In the genomic region with DNA sequence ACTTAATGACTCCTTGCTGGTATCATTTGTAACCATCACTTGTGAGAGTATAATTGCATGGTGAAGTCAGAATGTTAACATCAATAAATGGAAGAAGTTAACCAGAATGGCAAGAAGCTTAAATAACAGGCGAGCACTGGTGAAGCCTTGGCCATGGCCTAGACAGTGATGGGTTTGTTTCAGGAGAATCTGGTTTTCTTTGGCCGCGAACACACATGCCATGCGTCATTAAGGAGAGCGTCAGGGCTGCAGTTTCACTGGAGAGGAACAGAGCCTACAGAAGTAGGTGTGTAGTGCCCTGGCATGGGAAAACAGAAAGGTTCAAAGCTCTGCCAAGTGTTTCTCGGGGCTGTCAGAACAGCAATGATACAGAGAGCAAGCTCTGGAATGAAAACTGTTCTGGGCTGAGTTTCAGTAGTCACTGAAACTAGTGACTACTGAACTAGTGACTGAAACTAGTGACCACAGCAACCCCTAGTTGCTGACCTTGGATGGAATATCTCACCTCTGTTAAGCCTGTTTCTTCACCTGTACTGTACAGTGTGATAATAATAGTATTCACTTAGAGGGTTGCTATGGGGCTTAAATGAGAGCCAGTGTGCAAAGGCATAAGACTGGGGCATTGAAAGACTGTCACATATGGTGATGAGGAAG, we compare ENCODE assay signal across 10 cellular contexts.
DNase-seq lines count a peak whose midpoint lies in the region; ATAC-seq and TF ChIP-seq lines count a peak whose summit lies in the region.
"Had no signal": no experiment of that assay in that cellular context is flagged by ENCODE, and none has a peak within 500 bp of the region (broad histone marks: within the 10 kb centered on the region; RNA-seq: fewer than 3 reads in every experiment).

No MANE protein-coding gene starts in this region.

- H3F3A ChIP-seq in MM.1S (ENCODE audit: insufficient read depth, low read length) (peaks cover 33% of the 10 kb centered on the region), smooth muscle cell (ENCODE audit: low read depth) (no peaks in the 10 kb centered on the region)

- no peaks in the 10 kb centered on the region for H4K20me1 ChIP-seq in MM.1S (ENCODE audit: insufficient read depth, low read length)
- H4K20me1 ChIP-seq in smooth muscle cell (ENCODE audit: low read depth) = no peaks in the 10 kb centered on the region

- CTCF ChIA-PET in HEK293T (lab: Yijun Ruan, JAX) = no interaction called here

- no peaks in the 10 kb centered on the region for H3K36me3 ChIP-seq in MM.1S (replicated peaks; ENCODE audit: insufficient read depth, low read length)
- peaks cover 9 to 25% (median 20%) of the 10 kb centered on the region in 3 donors for H3K36me3 ChIP-seq in skeletal muscle tissue (ENCODE audit: control insufficient read depth in 3 of 3, insufficient read depth in 3 of 3, low read length in 3 of 3)
- no peaks in the 10 kb centered on the region for H3K36me3 ChIP-seq in smooth muscle cell (ENCODE audit: low read depth)

- H3K9ac ChIP-seq in MM.1S (ENCODE audit: low read length) = peak overlapping the region; percentile 81
- H3K9ac ChIP-seq in skeletal muscle tissue (ENCODE audit: low read depth in 1 of 3, low read length in 3 of 3) = no peak overlapping the region
- H3K9ac ChIP-seq in smooth muscle cell (ENCODE audit: low read depth) = no peak overlapping the region

- H3K4me3 ChIP-seq in MM.1S (ENCODE audit: low read length) (peak overlapping the region; percentile 48; the same call in 1 of the 2 replicates), skeletal muscle tissue (ENCODE audit: low read length in 3 of 3) (no peak overlapping the region), smooth muscle cell (no peak overlapping the region)
- H3K4me3 ChIP-seq: tibial artery had no signal

- peak overlapping the region; percentile 98 for H3K27ac ChIP-seq in MM.1S (ENCODE audit: low read length)
- H3K27ac ChIP-seq in skeletal muscle tissue (ENCODE audit: low read depth, low read length) = peak overlapping the region; percentile 17
- H3K27ac ChIP-seq in smooth muscle cell (ENCODE audit: low read depth) = no peak overlapping the region
- H3K27ac ChIP-seq: tibial artery had no signal

- no peak for TF ChIP-seq CTCF in MM.1S (IDR thresholded peaks at IDR 0.05; ENCODE audit: low read length)
- TF ChIP-seq CTCF in smooth muscle cell (IDR thresholded peaks at IDR 0.05; ENCODE audit: borderline replicate concordance, insufficient read depth, poor library complexity, severe bottlenecking) = no peak

- H2AFZ ChIP-seq in MM.1S (ENCODE audit: low read length) (peak overlapping the region; percentile 4; the same call in 1 of the 2 replicates), smooth muscle cell (ENCODE audit: low read depth) (no peak overlapping the region)

- peak overlapping the region; percentile 78 for H3K4me2 ChIP-seq in MM.1S (ENCODE audit: low read depth, low read length)
- H3K4me2 ChIP-seq in smooth muscle cell = no peak overlapping the region

- 91% methylated on average over 6 of the region's 6 CpGs for WGBS in smooth muscle cell (ENCODE audit: low lambda C conversion rate)

- H3K9me3 ChIP-seq in MM.1S (replicated peaks; ENCODE audit: insufficient read depth, low read length) (no peaks in the 10 kb centered on the region), skeletal muscle tissue (ENCODE audit: control insufficient read depth in 3 of 3, low read length in 3 of 3) (no peaks in the 10 kb centered on the region), smooth muscle cell (replicated peaks; ENCODE audit: low read depth) (no peaks in the 10 kb centered on the region)
- H3K9me3 ChIP-seq: tibial artery had no signal

- H3K4me1 ChIP-seq in MM.1S (ENCODE audit: low read length) (peaks cover 49% of the 10 kb centered on the region), skeletal muscle tissue (ENCODE audit: control insufficient read depth in 3 of 3, insufficient read depth in 3 of 3, low read length in 3 of 3) (peaks cover 0 to 21% (median 12%) of the 10 kb centered on the region in 3 donors), smooth muscle cell (ENCODE audit: low read depth) (no peaks in the 10 kb centered on the region)
- H3K4me1 ChIP-seq: tibial artery had no signal

- H3K27me3 ChIP-seq in MM.1S (replicated peaks; ENCODE audit: insufficient read depth, low read length) (no peaks in the 10 kb centered on the region), skeletal muscle tissue (ENCODE audit: control insufficient read depth in 3 of 3, insufficient read depth in 3 of 3, low read length in 3 of 3) (no peaks in the 10 kb centered on the region), smooth muscle cell (ENCODE audit: low read depth) (no peaks in the 10 kb centered on the region)
- H3K27me3 ChIP-seq: tibial artery had no signal

- POLR2A ChIA-PET in HEK293T (lab: Yijun Ruan, JAX) = no interaction called here

- H3K9me2 ChIP-seq in MM.1S (replicated peaks; ENCODE audit: insufficient read depth, low read length) = no peaks in the 10 kb centered on the region

- DNase-seq in MM.1S = peak; percentile 92
- no peak for DNase-seq in stimulated activated CD4-positive, alpha-beta T cell treated with anti-CD3 and anti-CD28 coated beads, Interleukin-4, amount 100 ng/mL, for 24 hours
- DNase-seq in smooth muscle cell (lab: John Stamatoyannopoulos, UW; ENCODE audit: unreplicated experiment) = no peak
- DNase-seq in HEK293T (ENCODE audit: extremely low spot score) = no peak
- DNase-seq in NCI-H1417 (lab: John Stamatoyannopoulos, UW) = no peak
- DNase-seq: aorta, tibial artery had no signal

- ATAC-seq in GM19351 (IDR thresholded peaks at IDR 0.05; ENCODE audit: unreplicated experiment) = peak; percentile 95
- ATAC-seq in HG02678 (IDR thresholded peaks at IDR 0.05; ENCODE audit: unreplicated experiment) = peak; percentile 94

- H3K79me2 ChIP-seq in MM.1S (ENCODE audit: low read length) = no peaks in the 10 kb centered on the region
- no peaks in the 10 kb centered on the region for H3K79me2 ChIP-seq in smooth muscle cell (ENCODE audit: low read depth)

TF ChIP-seq in HEK293T, 16 proteins besides CTCF, POLR2A, EP300 and RAD21:
- TF ChIP-seq SP1 (IDR thresholded peaks at IDR 0.05) (no peak), CTBP1 (IDR thresholded peaks at IDR 0.05; ENCODE audit: borderline replicate concordance) (no peak), HDGF (IDR thresholded peaks at IDR 0.05; ENCODE audit: borderline replicate concordance) (no peak), TARDBP (IDR thresholded peaks at IDR 0.05) (no peak), NFRKB (IDR thresholded peaks at IDR 0.05) (no peak), ELF4 (IDR thresholded peaks at IDR 0.05) (no peak), SUZ12 (IDR thresholded peaks at IDR 0.05) (no peak), ARNT (IDR thresholded peaks at IDR 0.05) (no peak), LEF1 (IDR thresholded peaks at IDR 0.05; ENCODE audit: borderline replicate concordance) (no peak), BHLHE40 (IDR thresholded peaks at IDR 0.05; ENCODE audit: borderline replicate concordance) (no peak), FOXK2 (IDR thresholded peaks at IDR 0.05) (no peak), FOXM1 (IDR thresholded peaks at IDR 0.05; ENCODE audit: borderline replicate concordance) (no peak)
- TF ChIP-seq, protein P1, sequence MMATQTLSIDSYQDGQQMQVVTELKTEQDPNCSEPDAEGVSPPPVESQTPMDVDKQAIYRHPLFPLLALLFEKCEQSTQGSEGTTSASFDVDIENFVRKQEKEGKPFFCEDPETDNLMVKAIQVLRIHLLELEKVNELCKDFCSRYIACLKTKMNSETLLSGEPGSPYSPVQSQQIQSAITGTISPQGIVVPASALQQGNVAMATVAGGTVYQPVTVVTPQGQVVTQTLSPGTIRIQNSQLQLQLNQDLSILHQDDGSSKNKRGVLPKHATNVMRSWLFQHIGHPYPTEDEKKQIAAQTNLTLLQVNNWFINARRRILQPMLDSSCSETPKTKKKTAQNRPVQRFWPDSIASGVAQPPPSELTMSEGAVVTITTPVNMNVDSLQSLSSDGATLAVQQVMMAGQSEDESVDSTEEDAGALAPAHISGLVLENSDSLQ (IDR thresholded peaks at IDR 0.05) = no peak
TF ChIP-seq in HEK293T: peak in this region for 0.
